In genomic region chr6:124487778-124488431, GRCh38 we compare ENCODE assay signal across 1 cellular context.
TF ChIP-seq lines count a peak whose summit lies in the region.

No MANE protein-coding gene starts in this region.

TF ChIP-seq in HEK293, 187 proteins besides CTCF, POLR2A, EP300 and RAD21 (continued from another document and continues in another):
- peak; percentile 57; the same call in 1 of the 2 replicates for TF ChIP-seq ZNF449 (tag by site-specific recombination; IDR thresholded peaks at IDR 0.05)
- TF ChIP-seq TSHZ1 (tag by site-specific recombination; IDR thresholded peaks at IDR 0.05; ENCODE audit: borderline replicate concordance) = peak; percentile 93
- peak; percentile 64 for TF ChIP-seq MYNN (tag by site-specific recombination; IDR thresholded peaks at IDR 0.05; ENCODE audit: borderline replicate concordance)
- TF ChIP-seq OSR2 (tag by site-specific recombination; IDR thresholded peaks at IDR 0.05) = peak; percentile 100
- no peak for TF ChIP-seq ZNF112 (tag by site-specific recombination; IDR thresholded peaks at IDR 0.05)
- 0 out of 2 replicates have a peak, but pooled peaks have one; percentile 56 for TF ChIP-seq PATZ1 (tag by site-specific recombination; IDR thresholded peaks at IDR 0.05)
- no peak for TF ChIP-seq ZNF521 (tag by site-specific recombination; IDR thresholded peaks at IDR 0.05)
- peak; percentile 100 for TF ChIP-seq SP7 (tag by site-specific recombination; IDR thresholded peaks at IDR 0.05)
- TF ChIP-seq ZNF18 (tag by site-specific recombination; IDR thresholded peaks at IDR 0.05) = peak; percentile 42; the same call in 1 of the 2 replicates
- no peak for TF ChIP-seq ZNF280D (tag by site-specific recombination; IDR thresholded peaks at IDR 0.05)
- TF ChIP-seq ZNF585B (tag by site-specific recombination; IDR thresholded peaks at IDR 0.05) = no peak
- peak; percentile 80 for TF ChIP-seq ATF2 (tag by site-specific recombination; IDR thresholded peaks at IDR 0.05; ENCODE audit: low read depth)
- peak; percentile 60; the same call in 1 of the 2 replicates for TF ChIP-seq ZXDB (tag by site-specific recombination; IDR thresholded peaks at IDR 0.05)
- no peak for TF ChIP-seq ZNF514 (tag by site-specific recombination; IDR thresholded peaks at IDR 0.05)
- peak; percentile 44 for TF ChIP-seq SP2 (tag by site-specific recombination; IDR thresholded peaks at IDR 0.05)
- TF ChIP-seq ZBTB1 (tag by site-specific recombination; IDR thresholded peaks at IDR 0.05) = peak; percentile 86
- TF ChIP-seq TRIM28 (IDR thresholded peaks at IDR 0.05; ENCODE audit: borderline replicate concordance, low read length) = 0 out of 2 replicates have a peak, but pooled peaks have one; percentile 40
- no peak for TF ChIP-seq ZBTB10 (tag by site-specific recombination; IDR thresholded peaks at IDR 0.05)
- TF ChIP-seq ZNF324 (tag by site-specific recombination; IDR thresholded peaks at IDR 0.05) = peak; percentile 50
- TF ChIP-seq PRDM4 (tag by site-specific recombination; IDR thresholded peaks at IDR 0.05) = peak; percentile 66
- peak; percentile 48; the same call in 1 of the 2 replicates for TF ChIP-seq ZNF146 (tag by site-specific recombination; IDR thresholded peaks at IDR 0.05)
- TF ChIP-seq IKZF3 (tag by site-specific recombination; IDR thresholded peaks at IDR 0.05) = peak; percentile 94
- TF ChIP-seq PRDM10 (tag by site-specific recombination; IDR thresholded peaks at IDR 0.05) = peak; percentile 48
- no peak for TF ChIP-seq ZNF768 (tag by site-specific recombination; IDR thresholded peaks at IDR 0.05)
